ENCODE assay signal across 28 cellular contexts in the genomic region with DNA sequence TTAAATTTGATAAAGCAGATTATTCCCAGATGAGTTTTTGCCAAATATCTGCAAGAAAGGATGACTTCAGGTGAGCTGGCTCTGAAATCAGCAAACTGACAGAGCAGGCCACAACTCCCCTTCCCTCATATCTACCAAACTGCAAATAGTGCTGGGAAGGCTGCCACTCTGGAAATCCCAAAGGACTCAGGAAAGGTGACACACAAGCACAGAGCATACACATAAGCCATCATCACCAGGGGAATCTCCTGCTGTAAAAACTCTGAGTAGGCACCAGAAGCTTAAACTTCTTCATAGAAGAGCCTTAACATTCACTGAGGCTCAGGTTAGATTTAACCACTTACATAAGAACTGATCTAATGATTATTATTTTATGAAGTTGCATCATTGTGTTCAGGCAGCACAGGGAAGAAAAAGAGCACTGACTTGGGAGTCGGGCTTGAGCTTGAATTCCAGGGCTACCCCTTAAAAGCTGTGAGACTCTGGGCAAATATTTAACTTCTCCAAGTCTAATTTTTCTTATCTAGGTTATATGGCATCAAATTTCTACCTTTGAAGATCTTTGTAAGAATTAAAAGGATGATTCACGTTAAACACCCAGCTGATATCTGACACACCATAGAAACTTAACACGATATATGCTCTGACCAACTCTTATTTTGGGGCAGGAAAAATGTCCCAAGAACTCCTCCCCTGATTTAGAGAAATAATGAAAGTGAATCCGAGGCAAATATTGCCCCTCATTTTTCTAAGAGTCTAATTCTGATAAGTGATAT. TPM values are rescaled to one million over a fixed set of nuclear protein-coding genes. Genes with fewer than 3 reads are reported as not detected.
"Had no signal": no experiment of that assay in that cellular context is flagged by ENCODE, and none has a peak within 500 bp of the region (broad histone marks: within the 10 kb centered on the region; RNA-seq: fewer than 3 reads in every experiment).

No MANE protein-coding gene starts in this region.

- H3K4me1 Mint-ChIP-seq: neural progenitor cell; stimulated activated memory B cell treated with anti-CD40 and anti-IgM and Interleukin-4, amounts not matched to agents 10 μg/mL and 1 μg/mL and 100 μg/mL, for 72 hours had no signal

- H3K36me3 Mint-ChIP-seq: neural progenitor cell; stimulated activated memory B cell treated with anti-CD40 and anti-IgM and Interleukin-4, amounts not matched to agents 10 μg/mL and 1 μg/mL and 100 μg/mL, for 72 hours; WTC11 had no signal

- ATAC-seq: body of pancreas; left colon; sciatic nerve; stimulated activated memory B cell treated with anti-CD40 and anti-IgM and Interleukin-4, amounts not matched to agents 10 μg/mL and 1 μg/mL and 100 μg/mL, for 72 hours; WTC11 had no signal

- H3K4me2 ChIP-seq: neural progenitor cell had no signal

- H3K9ac ChIP-seq: neural progenitor cell had no signal

- H3K4me3 ChIP-seq: body of pancreas, neural progenitor cell, transverse colon, uterus had no signal

- H3K4me3 Mint-ChIP-seq: activated naive CD4-positive, alpha-beta T cell treated with anti-CD3 and anti-CD28 coated beads, Interleukin-2, amount 50 U/mL, for 24 hours; dendritic cell treated with granulocyte-macrophage colony-stimulating factor and Interleukin-4, amounts not matched to agents 40 ng/mL and 50 ng/mL, for 4 days; neural progenitor cell; stimulated activated memory B cell treated with anti-CD40 and anti-IgM and Interleukin-4, amounts not matched to agents 10 μg/mL and 1 μg/mL and 100 μg/mL, for 72 hours; WTC11 had no signal

- H3K9me3 Mint-ChIP-seq: activated naive CD4-positive, alpha-beta T cell treated with anti-CD3 and anti-CD28 coated beads, Interleukin-2, amount 50 U/mL, for 24 hours; dendritic cell treated with granulocyte-macrophage colony-stimulating factor and Interleukin-4, amounts not matched to agents 40 ng/mL and 50 ng/mL, for 4 days; neural progenitor cell; stimulated activated memory B cell treated with anti-CD40 and anti-IgM and Interleukin-4, amounts not matched to agents 10 μg/mL and 1 μg/mL and 100 μg/mL, for 72 hours had no signal

- H3K27ac ChIP-seq: body of pancreas, neural progenitor cell, uterus had no signal

- H3K27ac Mint-ChIP-seq: activated naive CD4-positive, alpha-beta T cell treated with anti-CD3 and anti-CD28 coated beads, Interleukin-2, amount 50 U/mL, for 24 hours; dendritic cell treated with granulocyte-macrophage colony-stimulating factor and Interleukin-4, amounts not matched to agents 40 ng/mL and 50 ng/mL, for 4 days; neural progenitor cell; stimulated activated memory B cell treated with anti-CD40 and anti-IgM and Interleukin-4, amounts not matched to agents 10 μg/mL and 1 μg/mL and 100 μg/mL, for 72 hours; WTC11 had no signal

- H2AFZ ChIP-seq: neural progenitor cell had no signal

- H3K4me1 ChIP-seq: body of pancreas, neural progenitor cell, uterus had no signal

- H3K36me3 ChIP-seq: neural progenitor cell, transverse colon, uterus had no signal

- H3K27me3 Mint-ChIP-seq: activated naive CD4-positive, alpha-beta T cell treated with anti-CD3 and anti-CD28 coated beads, Interleukin-2, amount 50 U/mL, for 24 hours; dendritic cell treated with granulocyte-macrophage colony-stimulating factor and Interleukin-4, amounts not matched to agents 40 ng/mL and 50 ng/mL, for 4 days had no signal

- H3K27me3 ChIP-seq: body of pancreas, neural progenitor cell, transverse colon, uterus had no signal

- H3K9me3 ChIP-seq: body of pancreas, transverse colon, uterus had no signal

- DNase-seq: activated gamma-delta T cell treated with Interleukin-2 at 50 U/mL for 16 hours; activated T-cell treated with anti-CD3 and anti-CD28 coated beads, Interleukin-2, amount 50 U/mL, for 1 hour; anterior cingulate cortex; body of pancreas; effector CD4-positive, alpha-beta T cell; foreskin melanocyte; islet precursor cell; left colon; mesenchymal stem cell; small intestine; stimulated activated CD4-positive, alpha-beta T cell treated with anti-CD3 and anti-CD28 coated beads, Interleukin-2, amount 100 ng/mL, for 24 hours; T-helper 9 cell; transverse colon; uterus had no signal

RNA-seq across cellular contexts. Expression of a gene that starts 59.3 kb away (rescaled TPM):
- total RNA-seq: body of pancreas, cardiac septum, epithelial cell of proximal tubule, left colon, lower leg skin, osteoblast, posterior vena cava, renal cortical epithelial cell, sciatic nerve, temporal lobe, transverse colon, WTC11 had no signal
- polyA plus RNA-seq: fibroblast of lung, small intestine had no signal
